Comparison of ENCODE assay signal across 1 cellular context in the genomic region with DNA sequence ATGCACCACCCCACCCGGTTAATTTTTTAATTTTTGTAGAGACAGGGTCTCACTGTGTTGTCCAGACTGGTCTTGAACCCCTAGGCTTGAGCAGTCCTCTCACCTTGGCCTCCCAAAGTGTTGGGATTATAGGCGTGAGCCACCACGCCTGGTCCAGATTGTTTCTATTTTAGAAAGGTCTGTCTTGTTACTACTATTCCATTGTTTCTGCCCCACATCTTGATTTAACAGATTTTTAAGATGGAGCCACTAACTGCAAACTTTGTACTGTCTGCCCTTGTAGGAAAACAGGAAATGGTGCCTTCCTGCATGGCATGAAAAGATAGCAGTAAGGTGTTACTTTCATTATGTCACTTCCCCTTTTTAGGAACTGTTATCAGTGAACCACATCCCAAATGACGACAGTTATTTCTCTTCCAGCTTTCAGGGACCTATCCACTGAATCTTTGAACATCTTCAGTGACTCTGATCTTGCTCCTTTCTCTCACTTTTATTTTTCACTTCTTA.
TF ChIP-seq lines count a peak whose summit lies in the region.

No MANE protein-coding gene starts in this region.

TF ChIP-seq in HepG2, 621 proteins besides CTCF, POLR2A, EP300 and RAD21 (continued from another document):
- TF ChIP-seq, protein P1, sequence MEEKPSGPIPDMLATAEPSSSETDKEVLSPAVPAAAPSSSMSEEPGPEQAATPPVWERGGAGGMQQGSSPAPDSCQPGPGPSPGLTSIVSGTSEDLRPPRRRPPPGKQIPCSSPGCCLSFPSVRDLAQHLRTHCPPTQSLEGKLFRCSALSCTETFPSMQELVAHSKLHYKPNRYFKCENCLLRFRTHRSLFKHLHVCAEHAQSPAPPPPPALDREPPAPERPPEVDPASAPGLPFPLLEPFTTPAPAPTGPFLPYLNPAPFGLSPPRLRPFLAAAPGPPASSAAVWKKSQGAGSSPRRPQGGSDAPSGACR (CRISPR knock-in tag; IDR thresholded peaks at IDR 0.05), result no peak
- TF ChIP-seq CC2D1A (CRISPR knock-in tag; IDR thresholded peaks at IDR 0.05), result no peak
